ENCODE assay signal across 23 cellular contexts in the genomic region with DNA sequence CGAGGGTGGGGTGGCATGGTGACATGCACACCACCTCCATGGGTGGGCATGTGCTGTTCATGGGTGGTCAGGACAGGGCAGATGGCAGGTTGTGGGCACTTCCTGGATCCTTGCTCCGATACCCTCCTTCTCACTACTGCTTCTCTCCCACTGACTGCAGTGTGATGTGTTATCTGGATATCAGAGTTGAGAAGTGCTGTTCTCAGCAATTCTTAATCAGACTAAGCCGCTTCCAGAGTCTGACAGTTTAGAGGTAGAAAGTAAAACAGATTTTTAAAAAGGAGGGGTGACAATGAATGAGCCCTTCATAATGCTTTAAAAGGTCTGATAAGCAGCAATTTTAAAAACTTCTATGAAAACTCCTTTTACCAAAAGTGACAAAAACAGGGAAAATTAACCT. TPM values are rescaled to one million over a fixed set of nuclear protein-coding genes. Genes with fewer than 3 reads are reported as not detected.
"Had no signal": no experiment of that assay in that cellular context is flagged by ENCODE, and none has a peak within 500 bp of the region (broad histone marks: within the 10 kb centered on the region; RNA-seq: fewer than 3 reads in every experiment).

No MANE protein-coding gene starts in this region.

- H3K9ac ChIP-seq: SK-N-SH had no signal

- H3K4me2 ChIP-seq: SK-N-SH had no signal

- H3K27me3 ChIP-seq: MG63 had no signal

- DNase-seq: Karpas-422, KG1, MG63, NCI-H1092, NCI-H1105 treated with DMSO at 0.1 percent for 48 hours, NCI-H1417 treated with DMSO at 0.1 percent for 48 hours, NCI-H146, NCI-H1694 treated with DMSO at 0.1 percent for 48 hours, NCI-H1930, NCI-H2081, NCI-H2107, NCI-H226, NCI-H446, NCI-H510A, NCI-H524 treated with DMSO at 0.1 percent for 48 hours, NCI-H69, NCI-H774, RPMI8226, SHP77, SK-N-SH, SW 1271 had no signal

- FAIRE-seq: RCC 7860 had no signal

- H3K4me3 ChIP-seq: MG63 had no signal

RNA-seq across cellular contexts. Expression of a gene that starts 33.9 kb away (rescaled TPM):
- total RNA-seq: SK-MEL-5 had no signal
